In the genomic region with DNA sequence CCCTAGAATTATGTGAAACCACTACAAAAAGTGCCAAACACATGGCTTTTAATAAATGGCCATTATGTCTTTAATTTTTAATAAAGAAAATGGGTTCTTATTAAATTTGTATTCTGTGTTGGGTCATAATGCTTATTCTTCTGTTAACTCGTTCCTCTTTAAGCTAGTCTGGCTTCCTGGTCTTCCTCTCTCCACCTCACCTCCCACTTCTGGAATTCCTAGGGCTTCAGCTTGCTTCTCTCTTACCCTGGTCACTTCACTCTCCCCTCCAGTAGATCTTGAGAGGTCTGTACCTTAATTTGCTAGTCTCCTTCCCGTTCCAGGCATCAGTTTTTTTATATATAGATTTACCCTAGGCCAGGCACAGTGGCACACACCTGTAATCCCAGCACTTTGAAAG, we compare ENCODE assay signal across 9 cellular contexts.
A peak's percentile ranks its signal among the peaks of the same experiment; 100 is the strongest.
DNase-seq lines count a peak whose midpoint lies in the region; ATAC-seq and TF ChIP-seq lines count a peak whose summit lies in the region.
"Had no signal": no experiment of that assay in that cellular context is flagged by ENCODE, and none has a peak within 500 bp of the region (broad histone marks: within the 10 kb centered on the region; RNA-seq: fewer than 3 reads in every experiment).

No MANE protein-coding gene starts in this region.

- H3K27ac Mint-ChIP-seq in mesothelial cell of epicardium: peak overlapping the region; percentile 99

- H3K27me3 ChIP-seq in BLaER1: no peaks in the 10 kb centered on the region
- H3K27me3 ChIP-seq in HUES6 (ENCODE audit: control insufficient read depth, insufficient read depth, low read length): peaks cover 17% of the 10 kb centered on the region

- peak overlapping the region; percentile 84 for H3K27ac ChIP-seq in BLaER1
- no peak overlapping the region; the same call in 1 of the 2 replicates for H3K27ac ChIP-seq in HUES6 (ENCODE audit: low read depth, low read length)

- TF ChIP-seq CTCF in astrocyte of the spinal cord (IDR thresholded peaks at IDR 0.05; ENCODE audit: low read depth, low read length) (no peak), mesothelial cell of epicardium (IDR thresholded peaks at IDR 0.05; ENCODE audit: unreplicated experiment) (no peak)

- peak overlapping the region; percentile 72 for H3K4me3 ChIP-seq in BLaER1
- peak overlapping the region; percentile 65 for H3K4me3 ChIP-seq in HUES6 (ENCODE audit: low read depth, low read length)
- peak overlapping the region; percentile 58 for H3K4me3 ChIP-seq in astrocyte of the spinal cord (ENCODE audit: low read depth, low read length)

- no peak for ATAC-seq in GM19467 (IDR thresholded peaks at IDR 0.05; ENCODE audit: unreplicated experiment)

- peaks cover 13% of the 10 kb centered on the region for H3K36me3 ChIP-seq in BLaER1
- H3K36me3 ChIP-seq in HUES6 (ENCODE audit: control insufficient read depth, insufficient read depth, low read length): no peaks in the 10 kb centered on the region

- H3K4me1 Mint-ChIP-seq in mesothelial cell of epicardium: peaks cover 23% of the 10 kb centered on the region

- peak overlapping the region; percentile 23 for H3K4me3 Mint-ChIP-seq in mesothelial cell of epicardium

- peaks cover 53% of the 10 kb centered on the region for H3K4me1 ChIP-seq in BLaER1
- peaks cover 29% of the 10 kb centered on the region for H3K4me1 ChIP-seq in HUES6 (ENCODE audit: control insufficient read depth, insufficient read depth, low read length)

- H3K27me3 Mint-ChIP-seq in mesothelial cell of epicardium (ENCODE audit: low read depth): peaks cover 7% of the 10 kb centered on the region

- H3K9ac ChIP-seq in BLaER1 (peak overlapping the region; percentile 78), HUES6 (ENCODE audit: low read length) (peak overlapping the region; percentile 72)

- H3K36me3 Mint-ChIP-seq in mesothelial cell of epicardium: no peaks in the 10 kb centered on the region

- no peaks in the 10 kb centered on the region for H4K20me1 ChIP-seq in BLaER1

- no peaks in the 10 kb centered on the region for H3K9me3 Mint-ChIP-seq in mesothelial cell of epicardium

- DNase-seq in astrocyte of the spinal cord (ENCODE audit: low read depth, low spot score) (no peak), mesothelial cell of epicardium (ENCODE audit: low spot score in 2 of 2, unreplicated experiment in 2 of 2) (no peak), AG08396 (ENCODE audit: low spot score) (no peak), GOT3 (lab: John Stamatoyannopoulos, UW) (no peak), DMS 273 (lab: John Stamatoyannopoulos, UW; ENCODE audit: unreplicated experiment) (no peak)
- DNase-seq: kidney had no signal

- in situ Hi-C loops in astrocyte of the spinal cord (cut with HindIII; ENCODE audit: low sequenced_read_pairs): no loop called here

- H3K4me2 ChIP-seq in BLaER1: peak overlapping the region; percentile 85

- no peaks in the 10 kb centered on the region for H3K9me3 ChIP-seq in BLaER1
- no peaks in the 10 kb centered on the region for H3K9me3 ChIP-seq in HUES6 (ENCODE audit: control insufficient read depth, insufficient read depth, low read depth, low read length)
